ENCODE assay signal across 8 cellular contexts in genomic region chr1:203268901-203269653, GRCh38. TPM values are rescaled to one million over a fixed set of nuclear protein-coding genes. Genes with fewer than 3 reads are reported as not detected.
DNase-seq lines count a peak whose midpoint lies in the region; ATAC-seq and TF ChIP-seq lines count a peak whose summit lies in the region.

No MANE protein-coding gene starts in this region.

- DNase-seq in ACHN: peak; percentile 81
- DNase-seq in GF-D8 (lab: John Stamatoyannopoulos, UW): peak; percentile 50
- DNase-seq in NCI-H1417 (lab: John Stamatoyannopoulos, UW): peak; percentile 63 to 96 (median 92)
- peak; percentile 85 for DNase-seq in SK-MEL-5 (ENCODE audit: low read depth, low spot score)
- DNase-seq in cerebellum (ENCODE audit: low spot score): peak; percentile 87
- DNase-seq in lung microvascular endothelial cell (ENCODE audit: low read depth in 2 of 2): peak; percentile 77 to 79
- DNase-seq in vagina (ENCODE audit: extremely low spot score in 2 of 2): no peak

- TF ChIP-seq POLR2A in vagina (IDR thresholded peaks at IDR 0.05): no peak
- no peak for TF ChIP-seq POLR2A in GM18505 (IDR thresholded peaks at IDR 0.05; ENCODE audit: borderline replicate concordance, extremely low read depth, insufficient read depth, insufficient read length)

- H3K36me3 ChIP-seq in vagina: no peaks in the 10 kb centered on the region

- ATAC-seq in GM18505 (IDR thresholded peaks at IDR 0.05; ENCODE audit: unreplicated experiment): no peak

- intact Hi-C loops in vagina (cut with DNase I): no loop called here

- in situ Hi-C loops in ACHN (cut with HindIII; ENCODE audit: low pct_ligation_motif_present, low pct_unique_long_range_greater_than_20kb, low sequenced_read_pairs) (no loop called here), SK-MEL-5 (cut with HindIII; ENCODE audit: low pct_unique_long_range_greater_than_20kb, low sequenced_read_pairs) (no loop called here)

- peak overlapping the region; percentile 2 for H3K27ac ChIP-seq in vagina

- H3K9me3 ChIP-seq in vagina: no peaks in the 10 kb centered on the region

- peak; percentile 81 to 95 (median 85) for TF ChIP-seq CTCF in vagina (IDR thresholded peaks at IDR 0.05)

- H3K27me3 ChIP-seq in vagina: no peaks in the 10 kb centered on the region

- peaks cover 26% of the 10 kb centered on the region for H3K4me1 ChIP-seq in vagina

- no peak overlapping the region for H3K4me3 ChIP-seq in vagina

RNA-seq across cellular contexts. Expression of gene BTG2, which starts 36.2 kb away (rescaled TPM):
- total RNA-seq in SK-MEL-5 (2014; rRNA removed; shearing (Covaris generic)): 4.7 and 4.8 TPM in 2 replicates
- 1.4 TPM in 2 replicates for polyA plus RNA-seq in SK-MEL-5 (2015; cell fraction: cytosol; rRNA removed)
- 2.0 and 4.9 TPM in 2 replicates for polyA plus RNA-seq in SK-MEL-5 (2015; cell fraction: nucleus; rRNA removed)
- total RNA-seq in cerebellum (17.4 TPM), lung microvascular endothelial cell (22.4 TPM in 2 replicates), vagina (191 TPM)

RNA-seq across cellular contexts. Expression of gene CHIT1, which starts 39.6 kb away (rescaled TPM):
- total RNA-seq in SK-MEL-5 (2014; rRNA removed; shearing (Covaris generic)): not detected in 2 replicates
- not detected in 2 replicates for polyA plus RNA-seq in SK-MEL-5 (2015; cell fraction: cytosol; rRNA removed)
- polyA plus RNA-seq in SK-MEL-5 (2015; cell fraction: nucleus; rRNA removed): not detected in 2 replicates
- total RNA-seq in cerebellum (1.5 TPM), lung microvascular endothelial cell (not detected in 2 replicates), vagina (not detected)

Comparison
In these comparisons a context has a peak if more than half of its experiments do, and no peak if none do; other contexts are left out.
1. DNase-seq: peak in ACHN (single experiment), GF-D8 (single experiment), NCI-H1417 (3 of 3), SK-MEL-5 (single experiment), cerebellum (single experiment) and lung microvascular endothelial cell (2 of 2); none in vagina (0 of 2).